ENCODE assay signal across 16 cellular contexts in the genomic region with DNA sequence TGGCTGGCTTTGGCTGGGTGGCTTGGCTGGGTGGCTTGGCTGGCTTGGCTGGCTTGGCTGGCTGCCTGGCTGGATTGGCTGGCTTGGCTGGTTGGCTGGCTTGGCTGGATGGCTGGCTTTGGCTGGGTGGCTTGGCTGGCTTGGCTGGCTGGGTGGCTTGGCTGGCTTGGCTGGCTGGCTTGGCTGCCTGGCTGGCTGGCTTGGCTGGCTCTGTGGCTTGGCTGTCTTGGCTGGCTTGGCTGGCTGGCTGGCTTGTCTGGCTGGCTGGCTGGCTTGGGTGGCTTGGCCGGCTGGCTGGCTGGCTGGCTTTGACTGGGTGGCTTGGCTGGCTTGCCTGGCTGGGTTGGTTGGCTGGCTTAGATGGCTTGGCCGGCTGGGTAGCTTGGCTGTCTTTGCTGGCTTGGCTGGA. TPM values are rescaled to one million over a fixed set of nuclear protein-coding genes. Genes with fewer than 3 reads are reported as not detected.
DNase-seq lines count a peak whose midpoint lies in the region; ATAC-seq and TF ChIP-seq lines count a peak whose summit lies in the region.
"Not testable (repeated sequence)": the region's sequence is repeated elsewhere in the genome, so short reads cannot be mapped to it uniquely, and the experiment has no call there.
"Had no signal": no experiment of that assay in that cellular context is flagged by ENCODE, and none has a peak within 500 bp of the region (broad histone marks: within the 10 kb centered on the region; RNA-seq: fewer than 3 reads in every experiment).

No MANE protein-coding gene starts in this region.

- TF ChIP-seq POLR2A in body of pancreas (IDR thresholded peaks at IDR 0.05), result not testable (repeated sequence)

- DNase-seq in T-helper 1 cell (peak in 4 of 5 donors; percentile 6 to 34 (median 22)), body of pancreas (peak; percentile 3 to 41 (median 20)), left cardiac atrium (peak; percentile 36), nephron progenitor cell (peak; percentile 1)
- DNase-seq in activated CD4-positive, alpha-beta memory T cell treated with anti-CD3 and anti-CD28 coated beads, Interleukin-2, amount 10 ng/mL, durations not matched to agents 7 days and 5 days, result peak; percentile 18
- peak; percentile 12 for DNase-seq in activated T-helper 9 cell treated with anti-CD3 and anti-CD28 coated beads, Interleukin-2, amount 50 U/mL, for 16 hours (ENCODE audit: low read depth)
- peak; percentile 31 for DNase-seq in stimulated activated CD8-positive, alpha-beta memory T cell treated with anti-CD3 and anti-CD28 coated beads, Interleukin-4, amount 100 ng/mL, for 48 hours

- H3K9me3 Mint-ChIP-seq in activated CD4-positive, alpha-beta memory T cell treated with anti-CD3 and anti-CD28 coated beads, Interleukin-2, amount 10 ng/mL, durations not matched to agents 7 days and 5 days, result not testable (repeated sequence)
- peaks cover 19% of the 10 kb centered on the region for H3K9me3 Mint-ChIP-seq in nephron progenitor cell

- CTCF ChIA-PET in activated CD4-positive, alpha-beta memory T cell treated with anti-CD3 and anti-CD28 coated beads, Interleukin-2, amount 10 ng/mL, durations not matched to agents 7 days and 5 days (lab: Charles Lee), result not testable (repeated sequence)

- 45 to 53% methylated on average over 2 of the region's 2 CpGs for WGBS in body of pancreas, 2 donors

- H3K4me1 Mint-ChIP-seq in activated CD4-positive, alpha-beta memory T cell treated with anti-CD3 and anti-CD28 coated beads, Interleukin-2, amount 10 ng/mL, durations not matched to agents 7 days and 5 days; nephron progenitor cell: not testable (repeated sequence)

- POLR2A ChIA-PET in activated CD4-positive, alpha-beta memory T cell treated with anti-CD3 and anti-CD28 coated beads, Interleukin-2, amount 10 ng/mL, durations not matched to agents 7 days and 5 days (lab: Charles Lee), result not testable (repeated sequence)

- H3K27me3 ChIP-seq in body of pancreas, result not testable (repeated sequence)

- H3K36me3 ChIP-seq in body of pancreas (replicated peaks in 1 of 2; ENCODE audit: insufficient read depth in 1 of 2, low read depth in 2 of 2), result not testable (repeated sequence)

- not testable (repeated sequence) for H3K4me1 ChIP-seq in body of pancreas

- H3K9me3 ChIP-seq in body of pancreas, result not testable (repeated sequence)

- H3K36me3 Mint-ChIP-seq in activated CD4-positive, alpha-beta memory T cell treated with anti-CD3 and anti-CD28 coated beads, Interleukin-2, amount 10 ng/mL, durations not matched to agents 7 days and 5 days (ENCODE audit: low read depth); nephron progenitor cell (ENCODE audit: low read depth): not testable (repeated sequence)

- H3K27ac Mint-ChIP-seq in activated CD4-positive, alpha-beta memory T cell treated with anti-CD3 and anti-CD28 coated beads, Interleukin-2, amount 10 ng/mL, durations not matched to agents 7 days and 5 days; nephron progenitor cell: not testable (repeated sequence)

- TF ChIP-seq CTCF in body of pancreas (IDR thresholded peaks at IDR 0.05); nephron progenitor cell (IDR thresholded peaks at IDR 0.05): not testable (repeated sequence)

- H3K4me3 Mint-ChIP-seq in activated CD4-positive, alpha-beta memory T cell treated with anti-CD3 and anti-CD28 coated beads, Interleukin-2, amount 10 ng/mL, durations not matched to agents 7 days and 5 days; nephron progenitor cell: not testable (repeated sequence)

- not testable (repeated sequence) for H3K27ac ChIP-seq in body of pancreas

- not testable (repeated sequence) for H3K27me3 Mint-ChIP-seq in activated CD4-positive, alpha-beta memory T cell treated with anti-CD3 and anti-CD28 coated beads, Interleukin-2, amount 10 ng/mL, durations not matched to agents 7 days and 5 days; nephron progenitor cell (ENCODE audit: low read depth, poor library complexity)

- intact Hi-C loops in body of pancreas (cut with DNase I); left cardiac atrium (cut with DNase I): not testable (repeated sequence)

- H3K4me3 ChIP-seq in body of pancreas, result not testable (repeated sequence)

- not testable (repeated sequence) for ATAC-seq in body of pancreas, left cardiac atrium

RNA-seq across cellular contexts. Expression of a gene that starts 22.1 kb away (rescaled TPM):
- not detected for total RNA-seq in activated CD4-positive, alpha-beta memory T cell treated with anti-CD3 and anti-CD28 coated beads, Interleukin-2, amount 10 ng/mL, durations not matched to agents 7 days and 5 days
- not detected for total RNA-seq in body of pancreas
- total RNA-seq in left cardiac atrium, result not detected
- total RNA-seq: CD8-positive, alpha-beta T cell; GM23338; HT-29; liver; mucosa of descending colon; OCI-LY7; renal cortical epithelial cell; suprapubic skin had no signal

RNA-seq across cellular contexts. Expression of a gene that starts 34.4 kb away (rescaled TPM):
- total RNA-seq in activated CD4-positive, alpha-beta memory T cell treated with anti-CD3 and anti-CD28 coated beads, Interleukin-2, amount 10 ng/mL, durations not matched to agents 7 days and 5 days, result not detected
- total RNA-seq in body of pancreas, result not detected
- total RNA-seq in left cardiac atrium, result under 1 TPM in 1 of 2 donors, not detected in 1; 0.16 TPM
- total RNA-seq: CD8-positive, alpha-beta T cell; GM23338; HT-29; K562; liver; mucosa of descending colon; OCI-LY7; renal cortical epithelial cell; suprapubic skin had no signal
